Comparison of ENCODE assay signal across 24 cellular contexts in the genomic region with DNA sequence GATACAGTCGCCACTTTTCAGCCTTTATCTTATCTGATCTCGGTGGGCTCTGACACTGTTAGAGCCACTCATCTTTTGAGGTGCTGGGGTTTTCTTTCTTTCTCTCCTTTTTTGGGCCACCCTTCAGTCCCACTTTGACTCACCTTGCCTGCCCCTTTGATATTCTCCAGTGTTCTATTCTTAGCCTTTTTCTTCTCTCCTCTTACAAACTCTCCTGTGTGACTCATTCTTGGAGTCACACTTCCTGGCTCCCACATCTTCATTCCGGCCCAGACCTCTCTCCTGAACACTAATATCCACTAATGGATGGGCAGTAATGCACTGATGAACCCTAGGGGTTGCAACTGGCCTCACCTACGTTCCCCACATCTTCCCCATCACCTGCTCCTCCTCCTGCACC. TPM values are rescaled to one million over a fixed set of nuclear protein-coding genes. Genes with fewer than 3 reads are reported as not detected.
"Had no signal": no experiment of that assay in that cellular context is flagged by ENCODE, and none has a peak within 500 bp of the region (broad histone marks: within the 10 kb centered on the region; RNA-seq: fewer than 3 reads in every experiment).

No MANE protein-coding gene starts in this region.

- DNase-seq: activated CD4-positive, alpha-beta T cell treated with anti-CD3 and anti-CD28 coated beads for 4 hours; activated CD8-positive, alpha-beta memory T cell treated with anti-CD3 and anti-CD28 coated beads, Interleukin-2, amount 50 U/mL, for 48 hours; activated CD8-positive, alpha-beta T cell treated with anti-CD3 and anti-CD28 coated beads for 36 hours; activated naive CD4-positive, alpha-beta T cell treated with Interleukin-2 at 50 U/mL for 16 hours; activated naive CD8-positive, alpha-beta T cell treated with anti-CD3 and anti-CD28 coated beads, Interleukin-2, amount 50 U/mL, for 24 hours; colonic mucosa; effector CD8-positive, alpha-beta T cell; left cardiac atrium; natural killer cell; nucleus accumbens; spleen; stimulated activated CD4-positive, alpha-beta T cell treated with anti-CD3 and anti-CD28 coated beads, Interleukin-1b, Interleukin-23, amount 100 ng/mL, for 48 hours; stimulated activated naive B cell treated with anti-CD40 and anti-IgM and Interleukin-4, amounts not matched to agents 10 μg/mL and 1 μg/mL and 100 μg/mL, for 72 hours; T-helper 9 cell had no signal

- H3K27ac Mint-ChIP-seq: activated CD8-positive, alpha-beta T cell treated with anti-CD3 and anti-CD28 coated beads for 36 hours; activated naive CD8-positive, alpha-beta T cell treated with anti-CD3 and anti-CD28 coated beads, Interleukin-2, amount 50 U/mL, for 24 hours; activated T-helper 1 cell treated with anti-CD3 and anti-CD28 coated beads, Interleukin-12 subunit alpha, Interleukin-12 subunit beta, Interleukin-2, Interleukin-4 antibody, amounts not matched to agents 30 ng/mL and 10 ng/mL and 1 ng/mL, durations not matched to agents 14 hours and 24 hours and 36 hours; natural killer cell; stimulated activated naive B cell treated with anti-CD40 and anti-IgM and Interleukin-4, amounts not matched to agents 10 μg/mL and 1 μg/mL and 100 μg/mL, for 72 hours had no signal

- H3K4me1 Mint-ChIP-seq: natural killer cell had no signal

- H3K36me3 Mint-ChIP-seq: natural killer cell; stimulated activated naive B cell treated with anti-CD40 and anti-IgM and Interleukin-4, amounts not matched to agents 10 μg/mL and 1 μg/mL and 100 μg/mL, for 72 hours had no signal

- H3K4me3 ChIP-seq: colonic mucosa, hepatocyte, spleen, tibial nerve had no signal

- H3K4me1 ChIP-seq: colonic mucosa, spleen, tibial nerve had no signal

- H3K27ac ChIP-seq: colonic mucosa, hepatocyte, spleen, tibial nerve, VCaP had no signal

- H3K9me3 ChIP-seq: colonic mucosa, spleen, tibial nerve had no signal

- ATAC-seq: activated CD8-positive, alpha-beta T cell treated with anti-CD3 and anti-CD28 coated beads for 36 hours; activated naive CD8-positive, alpha-beta T cell treated with anti-CD3 and anti-CD28 coated beads, Interleukin-2, amount 50 U/mL, for 24 hours; natural killer cell; sciatic nerve; stimulated activated naive B cell treated with anti-CD40 and anti-IgM and Interleukin-4, amounts not matched to agents 10 μg/mL and 1 μg/mL and 100 μg/mL, for 72 hours had no signal

- H3K4me3 Mint-ChIP-seq: activated CD8-positive, alpha-beta T cell treated with anti-CD3 and anti-CD28 coated beads for 36 hours; activated naive CD8-positive, alpha-beta T cell treated with anti-CD3 and anti-CD28 coated beads, Interleukin-2, amount 50 U/mL, for 24 hours; activated T-helper 1 cell treated with anti-CD3 and anti-CD28 coated beads, Interleukin-12 subunit alpha, Interleukin-12 subunit beta, Interleukin-2, Interleukin-4 antibody, amounts not matched to agents 30 ng/mL and 10 ng/mL and 1 ng/mL, durations not matched to agents 14 hours and 24 hours and 36 hours; natural killer cell; stimulated activated naive B cell treated with anti-CD40 and anti-IgM and Interleukin-4, amounts not matched to agents 10 μg/mL and 1 μg/mL and 100 μg/mL, for 72 hours had no signal

- H3K36me3 ChIP-seq: colonic mucosa, spleen, tibial nerve had no signal

- FAIRE-seq: astrocyte had no signal

- H3K27me3 ChIP-seq: colonic mucosa, tibial nerve had no signal

- H3K9me3 Mint-ChIP-seq: activated CD8-positive, alpha-beta T cell treated with anti-CD3 and anti-CD28 coated beads for 36 hours; activated naive CD8-positive, alpha-beta T cell treated with anti-CD3 and anti-CD28 coated beads, Interleukin-2, amount 50 U/mL, for 24 hours; activated T-helper 1 cell treated with anti-CD3 and anti-CD28 coated beads, Interleukin-12 subunit alpha, Interleukin-12 subunit beta, Interleukin-2, Interleukin-4 antibody, amounts not matched to agents 30 ng/mL and 10 ng/mL and 1 ng/mL, durations not matched to agents 14 hours and 24 hours and 36 hours; natural killer cell; stimulated activated naive B cell treated with anti-CD40 and anti-IgM and Interleukin-4, amounts not matched to agents 10 μg/mL and 1 μg/mL and 100 μg/mL, for 72 hours had no signal

RNA-seq across cellular contexts. Expression of a gene that starts 2.2 kb away (rescaled TPM):
- total RNA-seq: activated CD8-positive, alpha-beta T cell treated with anti-CD3 and anti-CD28 coated beads for 36 hours; activated T-helper 1 cell treated with anti-CD3 and anti-CD28 coated beads, Interleukin-12 subunit alpha, Interleukin-12 subunit beta, Interleukin-2, Interleukin-4 antibody, amounts not matched to agents 30 ng/mL and 10 ng/mL and 1 ng/mL, durations not matched to agents 14 hours and 24 hours and 36 hours; astrocyte; cardiac septum; colonic mucosa; hepatocyte; left cardiac atrium; mucosa of gallbladder; natural killer cell; posterior vena cava; sciatic nerve; spleen; subcutaneous adipose tissue; tibial nerve had no signal

RNA-seq across cellular contexts. Expression of a gene that starts 15.7 kb away (rescaled TPM):
- total RNA-seq: activated CD8-positive, alpha-beta T cell treated with anti-CD3 and anti-CD28 coated beads for 36 hours; activated T-helper 1 cell treated with anti-CD3 and anti-CD28 coated beads, Interleukin-12 subunit alpha, Interleukin-12 subunit beta, Interleukin-2, Interleukin-4 antibody, amounts not matched to agents 30 ng/mL and 10 ng/mL and 1 ng/mL, durations not matched to agents 14 hours and 24 hours and 36 hours; astrocyte; cardiac septum; colonic mucosa; hepatocyte; left cardiac atrium; mucosa of gallbladder; natural killer cell; posterior vena cava; sciatic nerve; spleen; subcutaneous adipose tissue; tibial nerve had no signal
